ENCODE assay signal across 8 cellular contexts in the genomic region with DNA sequence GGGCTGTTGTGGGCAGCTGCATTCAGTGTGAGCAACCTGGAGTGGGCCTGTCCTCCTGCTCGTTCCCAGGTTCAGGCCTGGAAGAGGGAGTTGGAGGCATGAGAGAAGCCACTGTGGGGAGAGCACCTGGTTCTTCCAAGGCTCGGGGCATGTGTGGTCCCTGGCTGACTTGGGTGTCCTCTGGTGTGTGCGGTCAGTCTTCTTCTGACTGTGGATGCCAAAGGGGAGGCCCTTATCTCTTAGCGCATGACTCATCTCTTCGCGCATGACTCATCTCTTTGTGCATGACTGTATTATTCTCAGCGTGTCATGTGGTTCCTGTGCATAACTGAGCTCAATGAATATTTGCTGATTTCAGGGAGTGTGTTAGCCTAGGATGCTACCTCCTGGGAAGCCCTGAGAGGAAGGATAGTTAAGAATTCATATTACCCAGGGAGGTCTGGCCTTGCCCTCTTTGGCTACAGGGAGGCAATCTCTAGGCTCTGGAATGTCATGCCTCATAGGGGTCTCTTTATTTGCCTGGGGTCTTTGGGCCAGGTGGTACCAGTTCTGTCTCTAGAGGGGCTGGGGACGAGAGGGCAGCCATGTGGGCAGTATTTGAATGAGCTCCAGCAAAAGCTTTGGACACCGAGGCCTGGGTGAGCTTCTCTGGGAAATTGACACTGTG.
DNase-seq lines count a peak whose midpoint lies in the region; ATAC-seq and TF ChIP-seq lines count a peak whose summit lies in the region.

No MANE protein-coding gene starts in this region.

- H3K27me3 ChIP-seq in transverse colon, result no peaks in the 10 kb centered on the region
- no peaks in the 10 kb centered on the region for H3K27me3 ChIP-seq in MM.1S (replicated peaks; ENCODE audit: insufficient read depth, low read length)

- H3K4me3 ChIP-seq in astrocyte of the spinal cord (ENCODE audit: low read depth, low read length) (no peak overlapping the region), mucosa of descending colon (no peak overlapping the region), transverse colon (no peak overlapping the region), MM.1S (ENCODE audit: low read length) (no peak overlapping the region)

- ATAC-seq in mucosa of descending colon, result peak; percentile 72

- DNase-seq in GM10248 (ENCODE audit: extremely low spot score) (peak; percentile 80), GOT3 (lab: John Stamatoyannopoulos, UW) (peak; percentile 47), NCI-H2196 treated with DMSO at 0.1 percent for 48 hours (lab: John Stamatoyannopoulos, UW; ENCODE audit: unreplicated experiment) (peak; percentile 86), astrocyte of the spinal cord (ENCODE audit: low read depth, low spot score) (peak; percentile 96), mucosa of descending colon (peak in 1 of 3 donors; percentile 23), transverse colon (no peak), NCI-H187 treated with DMSO at 0.1 percent for 48 hours (lab: John Stamatoyannopoulos, UW) (no peak), MM.1S (no peak)

- no peaks in the 10 kb centered on the region for H3K9me3 ChIP-seq in mucosa of descending colon
- no peaks in the 10 kb centered on the region for H3K9me3 ChIP-seq in transverse colon
- H3K9me3 ChIP-seq in MM.1S (replicated peaks; ENCODE audit: insufficient read depth, low read length), result no peaks in the 10 kb centered on the region

- H3K4me1 ChIP-seq in mucosa of descending colon (ENCODE audit: low read depth) (no peaks in the 10 kb centered on the region), transverse colon (peaks cover 0 to 2% (median 0%) of the 10 kb centered on the region in 4 donors), MM.1S (ENCODE audit: low read length) (peaks cover 11% of the 10 kb centered on the region)

- no peak overlapping the region for H3K4me2 ChIP-seq in MM.1S (ENCODE audit: low read depth, low read length)

- TF ChIP-seq EP300 in transverse colon (IDR thresholded peaks at IDR 0.05; ENCODE audit: low read depth), result no peak

- H3K79me2 ChIP-seq in MM.1S (ENCODE audit: low read length), result no peaks in the 10 kb centered on the region

- POLR2A ChIA-PET in GM10248 (lab: Yijun Ruan, JAX), result interaction anchor here (1.0 kb wide), 1 partner anchor 45 kb away, joined by 3 read pairs; no protein-coding TSS in a partner anchor

- no peak overlapping the region for H3K9ac ChIP-seq in MM.1S (ENCODE audit: low read length)

- peaks cover 4% of the 10 kb centered on the region; the same call in 1 of the 2 replicates for H3F3A ChIP-seq in MM.1S (ENCODE audit: insufficient read depth, low read length)

- WGBS in transverse colon (ENCODE audit: low coverage in 1 of 2), 2 donors, result 80% methylated on average over 9 of the region's 9 CpGs; no CpG with 5 or more reads in 1 of the 2 donors

- no peaks in the 10 kb centered on the region for H3K36me3 ChIP-seq in mucosa of descending colon (ENCODE audit: low read depth)
- H3K36me3 ChIP-seq in transverse colon, result no peaks in the 10 kb centered on the region
- no peaks in the 10 kb centered on the region for H3K36me3 ChIP-seq in MM.1S (replicated peaks; ENCODE audit: insufficient read depth, low read length)

- CTCF ChIA-PET in GM10248 (lab: Yijun Ruan, JAX), result interaction anchor here (0.9 to 5.9 kb wide), 6 partner anchors 10 to 128 kb away, joined by 3 to 35 read pairs (median 4); no protein-coding TSS in a partner anchor

- H3K27ac ChIP-seq in transverse colon (no peak overlapping the region), MM.1S (ENCODE audit: low read length) (no peak overlapping the region)

- TF ChIP-seq CTCF in GM10248 (IDR thresholded peaks at IDR 0.05; ENCODE audit: control extremely low read depth, extremely low read depth, low read depth, missing control alignments), result no peak
- TF ChIP-seq CTCF in astrocyte of the spinal cord (IDR thresholded peaks at IDR 0.05; ENCODE audit: low read depth, low read length), result no peak
- TF ChIP-seq CTCF in mucosa of descending colon (IDR thresholded peaks at IDR 0.05), result no peak
- TF ChIP-seq CTCF in transverse colon (IDR thresholded peaks at IDR 0.05), result no peak
- TF ChIP-seq CTCF in MM.1S (IDR thresholded peaks at IDR 0.05; ENCODE audit: low read length), result no peak

- no peak overlapping the region for H2AFZ ChIP-seq in MM.1S (ENCODE audit: low read length)

- in situ Hi-C loops in astrocyte of the spinal cord (cut with HindIII; ENCODE audit: low sequenced_read_pairs) (no loop called here), transverse colon (cut with MboI; ENCODE audit: low pct_ligation_motif_present in 1 of 4, low pct_unique_long_range_greater_than_20kb in 1 of 4, low sequenced_read_pairs in 3 of 4) (no loop called here)

- H3K9me2 ChIP-seq in MM.1S (replicated peaks; ENCODE audit: insufficient read depth, low read length), result no peaks in the 10 kb centered on the region

- no peak for TF ChIP-seq POLR2A in transverse colon (IDR thresholded peaks at IDR 0.05)

- intact Hi-C loops in mucosa of descending colon (cut with DNase I, micrococcal nuclease), result no loop called here
- intact Hi-C loops in transverse colon (cut with DNase I; ENCODE audit: low total_unique reads), result loop anchor here (10.0 kb wide), 1 partner anchor 126 kb away; no protein-coding TSS in a partner anchor

- H4K20me1 ChIP-seq in MM.1S (ENCODE audit: insufficient read depth, low read length), result no peaks in the 10 kb centered on the region

Comparison
In these comparisons a context has a peak if more than half of its experiments do, and no peak if none do; other contexts are left out.
1. DNase-seq: peak in GM10248 (single experiment), GOT3 (single experiment), NCI-H2196 treated with DMSO at 0.1 percent for 48 hours (single experiment) and astrocyte of the spinal cord (single experiment); none in transverse colon (single experiment), NCI-H187 treated with DMSO at 0.1 percent for 48 hours (single experiment) and MM.1S (single experiment).